1 cellular context compared by ENCODE assay signal in genomic region chr4:112312610-112313239, GRCh38.
TF ChIP-seq lines count a peak whose summit lies in the region.

No MANE protein-coding gene starts in this region.

TF ChIP-seq in SK-N-SH, 30 proteins besides CTCF, POLR2A, EP300 and RAD21 (continued from another document):
- TF ChIP-seq ZBTB33 (IDR thresholded peaks at IDR 0.05; ENCODE audit: borderline replicate concordance, low read depth) (no peak), FOXJ3 (CRISPR knock-in tag; IDR thresholded peaks at IDR 0.05) (no peak), RFX5 (IDR thresholded peaks at IDR 0.05; ENCODE audit: low read length) (no peak), GATA2 (CRISPR knock-in tag; IDR thresholded peaks at IDR 0.05) (no peak)
